In genomic region chr7:51233375-51233774, GRCh38 we compare ENCODE assay signal across 24 cellular contexts.
DNase-seq lines count a peak whose midpoint lies in the region; ATAC-seq and TF ChIP-seq lines count a peak whose summit lies in the region.
"Had no signal": no experiment of that assay in that cellular context is flagged by ENCODE, and none has a peak within 500 bp of the region (broad histone marks: within the 10 kb centered on the region; RNA-seq: fewer than 3 reads in every experiment).

No MANE protein-coding gene starts in this region.

- DNase-seq in NCI-H69 (lab: John Stamatoyannopoulos, UW) (peak; percentile 70), body of pancreas (no peak), mesenteric fat pad (ENCODE audit: low spot score) (peak; percentile 47), SKM-1 (lab: John Stamatoyannopoulos, UW; ENCODE audit: unreplicated experiment) (no peak), hepatic stellate cell (ENCODE audit: low spot score) (no peak)
- no peak for DNase-seq in activated CD4-positive, alpha-beta T cell treated with anti-CD3 and anti-CD28 coated beads for 1 hour
- DNase-seq: activated CD4-positive, alpha-beta memory T cell treated with anti-CD3 and anti-CD28 coated beads, Interleukin-2, amount 10 ng/mL, durations not matched to agents 7 days and 5 days; Calu3; DND-41; GOT3; HFFc6; Kasumi-1; natural killer cell; NCI-H1694; NCI-H526 treated with DMSO at 0.1 percent for 48 hours; sigmoid colon; stimulated activated naive CD8-positive, alpha-beta T cell treated with anti-CD3 and anti-CD28 coated beads, Interleukin-15, Interleukin-2, amounts not matched to agents 100 U/mL and 50 U/mL, for 24 hours had no signal

- peak overlapping the region in 2 of 3 donors; percentile 10 to 20 for H3K9ac ChIP-seq in skeletal muscle tissue (ENCODE audit: low read depth in 1 of 3, low read length in 3 of 3)

- H3K27ac ChIP-seq in body of pancreas (no peak overlapping the region), skeletal muscle tissue (ENCODE audit: low read depth, low read length) (peak overlapping the region; percentile 93)
- H3K27ac ChIP-seq: C4-2B, sigmoid colon, vagina had no signal

- TF ChIP-seq POLR2A in body of pancreas (IDR thresholded peaks at IDR 0.05), result no peak

- WGBS in body of pancreas, 2 donors, result 20 to 33% methylated on average over 13 of the region's 13 CpGs

- no peak for TF ChIP-seq CTCF in body of pancreas (IDR thresholded peaks at IDR 0.05)

- H3K4me3 ChIP-seq in body of pancreas (no peak overlapping the region), skeletal muscle tissue (ENCODE audit: low read length in 3 of 3) (peak overlapping the region in 1 of 3 donors; percentile 14)
- H3K4me3 ChIP-seq: sigmoid colon, vagina had no signal

- no peaks in the 10 kb centered on the region for H3K27me3 ChIP-seq in body of pancreas
- H3K27me3 ChIP-seq in skeletal muscle tissue (ENCODE audit: control insufficient read depth in 3 of 3, insufficient read depth in 3 of 3, low read length in 3 of 3), result no peaks in the 10 kb centered on the region
- H3K27me3 ChIP-seq: sigmoid colon, vagina had no signal

- H3K9me3 ChIP-seq in body of pancreas (no peaks in the 10 kb centered on the region), skeletal muscle tissue (ENCODE audit: control insufficient read depth in 3 of 3, low read length in 3 of 3) (no peaks in the 10 kb centered on the region)
- H3K9me3 ChIP-seq: sigmoid colon, vagina had no signal

- H3K4me1 ChIP-seq in body of pancreas (peaks cover 13% of the 10 kb centered on the region), skeletal muscle tissue (ENCODE audit: control insufficient read depth in 3 of 3, insufficient read depth in 3 of 3, low read length in 3 of 3) (peaks cover 27 to 65% (median 44%) of the 10 kb centered on the region in 3 donors)
- H3K4me1 ChIP-seq: sigmoid colon, vagina had no signal

- intact Hi-C loops in body of pancreas (cut with DNase I), result no loop called here

- H3K36me3 ChIP-seq in body of pancreas (replicated peaks in 1 of 2; ENCODE audit: insufficient read depth in 1 of 2, low read depth in 2 of 2) (no peaks in the 10 kb centered on the region), skeletal muscle tissue (ENCODE audit: control insufficient read depth in 3 of 3, insufficient read depth in 3 of 3, low read length in 3 of 3) (no peaks in the 10 kb centered on the region)
- H3K36me3 ChIP-seq: sigmoid colon, vagina had no signal

- ATAC-seq in body of pancreas, result peak; percentile 48
- ATAC-seq in HG03280 (IDR thresholded peaks at IDR 0.05; ENCODE audit: unreplicated experiment), result no peak
- ATAC-seq: activated CD4-positive, CD25-positive, alpha-beta regulatory T cell treated with anti-CD3 and anti-CD28 coated beads, Interleukin-2, amount 50 U/mL, for 24 hours; activated naive CD4-positive, alpha-beta T cell treated with anti-CD3 and anti-CD28 coated beads, Interleukin-2, amount 50 U/mL, for 72 hours; HepG2; natural killer cell; stimulated activated naive CD8-positive, alpha-beta T cell treated with anti-CD3 and anti-CD28 coated beads, Interleukin-15, Interleukin-2, amounts not matched to agents 100 U/mL and 50 U/mL, for 24 hours had no signal

Comparison
In these comparisons a context has a peak if more than half of its experiments do, and no peak if none do; other contexts are left out.
1. DNase-seq: peak in NCI-H69 (single experiment) and mesenteric fat pad (single experiment); none in body of pancreas (0 of 4), SKM-1 (single experiment), activated CD4-positive, alpha-beta T cell treated with anti-CD3 and anti-CD28 coated beads for 1 hour (single experiment) and hepatic stellate cell (single experiment).